26 cellular contexts compared by ENCODE assay signal in genomic region chr17:46033392-46033791, GRCh38. TPM values are rescaled to one million over a fixed set of nuclear protein-coding genes. Genes with fewer than 3 reads are reported as not detected.
"Had no signal": no experiment of that assay in that cellular context is flagged by ENCODE, and none has a peak within 500 bp of the region (broad histone marks: within the 10 kb centered on the region; RNA-seq: fewer than 3 reads in every experiment).

No MANE protein-coding gene starts in this region.

- H3K9me3 Mint-ChIP-seq: activated CD4-positive, alpha-beta memory T cell treated with anti-CD3 and anti-CD28 coated beads for 36 hours; brain; nephron; stimulated activated effector memory CD8-positive, alpha-beta T cell treated with anti-CD3 and anti-CD28 coated beads, Interleukin-12 subunit alpha, Interleukin-12 subunit beta, amount 100 ng/mL, for 72 hours; T-helper 1 cell treated with Interleukin-12 subunit alpha and Interleukin-12 subunit beta and Interleukin-4 antibody, amounts not matched to agents 30 μg/mL and 1 μg/mL, for 36 hours; type B pancreatic cell had no signal

- H3K27me3 Mint-ChIP-seq: activated CD4-positive, alpha-beta memory T cell treated with anti-CD3 and anti-CD28 coated beads for 36 hours; activated CD8-positive, alpha-beta memory T cell treated with anti-CD3 and anti-CD28 coated beads, Interleukin-2, amount 10 ng/mL, durations not matched to agents 7 days and 5 days; brain; type B pancreatic cell had no signal

- H3K4me3 Mint-ChIP-seq: activated CD4-positive, alpha-beta memory T cell treated with anti-CD3 and anti-CD28 coated beads for 36 hours; activated CD8-positive, alpha-beta memory T cell treated with anti-CD3 and anti-CD28 coated beads, Interleukin-2, amount 10 ng/mL, durations not matched to agents 7 days and 5 days; brain; nephron; stimulated activated effector memory CD8-positive, alpha-beta T cell treated with anti-CD3 and anti-CD28 coated beads, Interleukin-12 subunit alpha, Interleukin-12 subunit beta, amount 100 ng/mL, for 72 hours; T-helper 1 cell treated with Interleukin-12 subunit alpha and Interleukin-12 subunit beta and Interleukin-4 antibody, amounts not matched to agents 30 μg/mL and 1 μg/mL, for 36 hours; type B pancreatic cell had no signal

- H3K4me3 ChIP-seq: gastroesophageal sphincter, left ventricle myocardium inferior, right lobe of liver, skin epidermis, thoracic aorta, vagina had no signal

- ATAC-seq: activated CD8-positive, alpha-beta memory T cell treated with anti-CD3 and anti-CD28 coated beads, Interleukin-2, amount 10 ng/mL, durations not matched to agents 7 days and 5 days; gastroesophageal sphincter; stimulated activated effector memory CD8-positive, alpha-beta T cell treated with anti-CD3 and anti-CD28 coated beads, Interleukin-12 subunit alpha, Interleukin-12 subunit beta, amount 100 ng/mL, for 72 hours had no signal

- H3K9me3 ChIP-seq: gastroesophageal sphincter, left ventricle myocardium inferior, right lobe of liver, thoracic aorta, vagina had no signal

- DNase-seq: activated CD4-positive, alpha-beta memory T cell treated with anti-CD3 and anti-CD28 coated beads for 36 hours; activated CD4-positive, alpha-beta T cell treated with anti-CD3 and anti-CD28 coated beads for 48 hours; activated CD8-positive, alpha-beta memory T cell treated with anti-CD3 and anti-CD28 coated beads, Interleukin-2, amount 10 ng/mL, durations not matched to agents 7 days and 5 days; activated naive CD4-positive, alpha-beta T cell treated with Interleukin-2 at 50 U/mL for 16 hours; activated T-cell treated with anti-CD3 and anti-CD28 coated beads for 4 hours; anterior cingulate cortex; central memory CD4-positive, alpha-beta T cell; effector memory CD4-positive, alpha-beta T cell; head of caudate nucleus; hypothalamus; left ventricle myocardium inferior; midbrain; right lobe of liver; stimulated activated CD4-positive, alpha-beta T cell treated with anti-CD3 and anti-CD28 coated beads, Interleukin-2, amount 100 ng/mL, for 24 hours had no signal

- H3K27ac ChIP-seq: gastroesophageal sphincter, left ventricle myocardium inferior, right lobe of liver, skin epidermis, thoracic aorta, vagina had no signal

- H3K27ac Mint-ChIP-seq: activated CD4-positive, alpha-beta memory T cell treated with anti-CD3 and anti-CD28 coated beads for 36 hours; activated CD8-positive, alpha-beta memory T cell treated with anti-CD3 and anti-CD28 coated beads, Interleukin-2, amount 10 ng/mL, durations not matched to agents 7 days and 5 days; nephron; T-helper 1 cell treated with Interleukin-12 subunit alpha and Interleukin-12 subunit beta and Interleukin-4 antibody, amounts not matched to agents 30 μg/mL and 1 μg/mL, for 36 hours; type B pancreatic cell had no signal

- H3K4me1 ChIP-seq: right lobe of liver, vagina had no signal

- H3K27me3 ChIP-seq: gastroesophageal sphincter, right lobe of liver, vagina had no signal

- FAIRE-seq: colon had no signal

RNA-seq across cellular contexts. Expression of gene STH, which starts 34.3 kb away (rescaled TPM):
- total RNA-seq: activated CD4-positive, alpha-beta memory T cell treated with anti-CD3 and anti-CD28 coated beads for 36 hours; activated CD8-positive, alpha-beta memory T cell treated with anti-CD3 and anti-CD28 coated beads, Interleukin-2, amount 10 ng/mL, durations not matched to agents 7 days and 5 days; dermis microvascular lymphatic vessel endothelial cell; gastroesophageal sphincter; left ventricle myocardium inferior; lung microvascular endothelial cell; right lobe of liver; thoracic aorta; vagina had no signal
